9 cellular contexts compared by ENCODE assay signal in genomic region chr16:77213542-77214108, GRCh38. TPM values are rescaled to one million over a fixed set of nuclear protein-coding genes. Genes with fewer than 3 reads are reported as not detected.
DNase-seq lines count a peak whose midpoint lies in the region; FAIRE-seq and TF ChIP-seq lines count a peak whose summit lies in the region.
"Had no signal": no experiment of that assay in that cellular context is flagged by ENCODE, and none has a peak within 500 bp of the region (broad histone marks: within the 10 kb centered on the region; RNA-seq: fewer than 3 reads in every experiment).

No MANE protein-coding gene starts in this region.

- H4K20me1 ChIP-seq in fibroblast of lung (ENCODE audit: control insufficient read depth, extremely low read depth, insufficient read depth, low read length) = no peaks in the 10 kb centered on the region

- H3K36me3 ChIP-seq in fibroblast of lung (ENCODE audit: control insufficient read depth, insufficient read depth, low read length) (no peaks in the 10 kb centered on the region), ascending aorta (no peaks in the 10 kb centered on the region), esophagus muscularis mucosa (no peaks in the 10 kb centered on the region)

- TF ChIP-seq CTCF in fibroblast of lung (conservative IDR thresholded peaks at IDR 0.05 in 1 of 2, IDR thresholded peaks at IDR 0.05 in 1 of 2; ENCODE audit: low read depth in 1 of 2, low read length in 2 of 2) (no peak), ascending aorta (IDR thresholded peaks at IDR 0.05) (no peak), esophagus muscularis mucosa (IDR thresholded peaks at IDR 0.05) (no peak)

- no peak for TF ChIP-seq POLR2A in esophagus muscularis mucosa (IDR thresholded peaks at IDR 0.05; ENCODE audit: low read depth)

- H3K27me3 ChIP-seq in fibroblast of lung (ENCODE audit: control insufficient read depth, insufficient read depth, low read length) = no peaks in the 10 kb centered on the region
- H3K27me3 ChIP-seq in ascending aorta = no peaks in the 10 kb centered on the region
- peaks cover 0 to 31% (median 4%) of the 10 kb centered on the region in 4 donors for H3K27me3 ChIP-seq in esophagus muscularis mucosa

- WGBS in esophagus muscularis mucosa = 78% methylated on average over 15 of the region's 15 CpGs

- peak; percentile 98 for FAIRE-seq in RCC 7860 (lab: Jason Lieb, UNC)

- DNase-seq in NCI-H1092 treated with DMSO at 0.1 percent for 48 hours (lab: John Stamatoyannopoulos, UW) (peak; percentile 16), NCI-H1092 (lab: John Stamatoyannopoulos, UW) (no peak), RCC 7860 (ENCODE audit: low spot score) (peak; percentile 98), fibroblast of lung (ENCODE audit: low read depth in 2 of 2) (peak; percentile 83 to 97), pulmonary artery endothelial cell (ENCODE audit: low read depth, low spot score) (peak; percentile 79), ascending aorta (ENCODE audit: low spot score in 2 of 2) (no peak), NK-92 (lab: John Stamatoyannopoulos, UW; ENCODE audit: unreplicated experiment) (no peak), esophagus muscularis mucosa (ENCODE audit: extremely low spot score) (no peak)

- H3K4me3 ChIP-seq in fibroblast of lung (replicated peaks in 1 of 4; ENCODE audit: control extremely low read depth in 1 of 4, insufficient read depth in 1 of 4, low read depth in 3 of 4, low read length in 4 of 4) (no peak overlapping the region), ascending aorta (no peak overlapping the region), esophagus muscularis mucosa (no peak overlapping the region)

- intact Hi-C loops in ascending aorta (cut with DNase I) = no loop called here
- intact Hi-C loops in esophagus muscularis mucosa (cut with DNase I) = no loop called here

- no peak overlapping the region for H3K9ac ChIP-seq in fibroblast of lung (ENCODE audit: insufficient read depth, low read length)

- H3K9me3 ChIP-seq in fibroblast of lung (ENCODE audit: control insufficient read depth, insufficient read depth, low read depth, low read length) (no peaks in the 10 kb centered on the region), ascending aorta (no peaks in the 10 kb centered on the region), esophagus muscularis mucosa (no peaks in the 10 kb centered on the region)

- TF ChIP-seq EP300 in esophagus muscularis mucosa (IDR thresholded peaks at IDR 0.05) = no peak

- H3K27ac ChIP-seq in fibroblast of lung (ENCODE audit: insufficient read depth, low read length) (no peak overlapping the region), ascending aorta (no peak overlapping the region), esophagus muscularis mucosa (replicated peaks in 1 of 4) (no peak overlapping the region)
- H3K27ac ChIP-seq: C4-2B had no signal

- no peak overlapping the region for H2AFZ ChIP-seq in fibroblast of lung (ENCODE audit: low read length)

- H3K4me2 ChIP-seq in fibroblast of lung (ENCODE audit: extremely low read depth, insufficient read depth, low read length) = no peak overlapping the region

- no peaks in the 10 kb centered on the region for H3K79me2 ChIP-seq in fibroblast of lung (ENCODE audit: control insufficient read depth, insufficient read depth, low read length)

- H3K4me1 ChIP-seq in fibroblast of lung (ENCODE audit: control insufficient read depth, extremely low read depth, insufficient read depth, low read length) = peaks cover 7% of the 10 kb centered on the region
- peaks cover 0 to 6% of the 10 kb centered on the region in 2 donors for H3K4me1 ChIP-seq in ascending aorta
- peaks cover 17 to 24% (median 22%) of the 10 kb centered on the region in 4 donors for H3K4me1 ChIP-seq in esophagus muscularis mucosa

RNA-seq across cellular contexts. Expression of gene SYCE1L, which starts 14.4 kb away (rescaled TPM):
- total RNA-seq in fibroblast of lung (0.26 and 0.33 TPM in 2 replicates), pulmonary artery endothelial cell (1.9 and 2.8 TPM in 2 replicates), ascending aorta (not detected), esophagus muscularis mucosa (1 to 10 TPM in 1 of 4 donors, under 1 TPM in 1, not detected in 2; 0.57 to 4.3 TPM)
- 0.09 TPM in 1 of 2 replicates, not detected in the other for polyA plus RNA-seq in fibroblast of lung
- polyA plus RNA-seq in fibroblast of lung (2012) = 0.27 and 0.46 TPM in 2 replicates
- polyA minus RNA-seq in fibroblast of lung (ENCODE audit: low replicate concordance) = not detected in 2 replicates

RNA-seq across cellular contexts. Expression of gene MON1B, which starts 22.6 kb away (rescaled TPM):
- total RNA-seq in fibroblast of lung (5.9 and 7.3 TPM in 2 replicates), pulmonary artery endothelial cell (11.4 and 17.5 TPM in 2 replicates), ascending aorta (31.9 TPM), esophagus muscularis mucosa (10 to 100 TPM; 19.1 to 33.8 (median 29.1) TPM)
- polyA plus RNA-seq in fibroblast of lung = 12.7 and 16.0 TPM in 2 replicates
- 16.8 and 22.0 TPM in 2 replicates for polyA plus RNA-seq in fibroblast of lung (2012)
- polyA minus RNA-seq in fibroblast of lung (ENCODE audit: low replicate concordance) = 53.2 and 81.5 TPM in 2 replicates

Comparison
In these comparisons a context has a peak if more than half of its experiments do, and no peak if none do; other contexts are left out.
1. DNase-seq: peak in NCI-H1092 treated with DMSO at 0.1 percent for 48 hours (single experiment), RCC 7860 (single experiment), fibroblast of lung (2 of 2) and pulmonary artery endothelial cell (single experiment); none in NCI-H1092 (single experiment), ascending aorta (0 of 2), NK-92 (single experiment) and esophagus muscularis mucosa (single experiment).